In the genomic region with DNA sequence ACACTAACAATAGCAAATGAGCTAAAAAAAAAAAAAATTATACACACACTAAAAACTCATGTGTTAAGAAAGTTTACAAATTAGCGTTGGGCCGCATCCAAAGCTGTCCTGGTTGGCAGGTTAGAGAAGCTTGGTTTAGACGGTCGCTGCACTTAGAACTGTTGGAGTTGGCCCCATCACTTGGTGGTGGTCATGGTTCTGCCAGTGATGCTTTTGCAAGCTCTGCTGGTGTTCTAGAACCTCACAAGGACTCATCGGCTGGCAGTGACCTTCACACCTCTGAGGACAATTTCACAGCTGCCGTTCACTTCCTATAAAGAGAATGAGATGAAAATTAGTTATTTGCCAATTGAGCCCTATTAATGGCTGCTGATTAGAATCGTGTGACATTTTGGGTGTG, we compare ENCODE assay signal across 25 cellular contexts.
"Had no signal": no experiment of that assay in that cellular context is flagged by ENCODE, and none has a peak within 500 bp of the region (broad histone marks: within the 10 kb centered on the region; RNA-seq: fewer than 3 reads in every experiment).

No MANE protein-coding gene starts in this region.

- DNase-seq: stimulated activated CD4-positive, alpha-beta T cell treated with anti-CD3 and anti-CD28 coated beads, Interleukin-2, amount 100 ng/mL, for 48 hours; stimulated activated CD4-positive, alpha-beta T cell treated with anti-CD3 and anti-CD28 coated beads, Interleukin-4, amount 100 ng/mL, for 1 hour; stimulated activated CD4-positive, alpha-beta T cell treated with anti-CD3 and anti-CD28 coated beads, Interleukin-4, amount 100 ng/mL, for 24 hours; stimulated activated CD4-positive, alpha-beta T cell treated with anti-CD3 and anti-CD28 coated beads, Interleukin-4, amount 100 ng/mL, for 4 hours; stimulated activated CD8-positive, alpha-beta memory T cell treated with anti-CD3 and anti-CD28 coated beads, Interleukin-4, amount 100 ng/mL, for 48 hours; stimulated activated naive B cell treated with anti-CD40 and anti-IgM and Interleukin-4, amounts not matched to agents 10 μg/mL and 1 μg/mL and 100 μg/mL, for 72 hours; stimulated activated naive CD4-positive, alpha-beta T cell; stimulated activated naive CD4-positive, alpha-beta T cell treated with Interleukin-2 at 50 U/mL for 16 hours; stimulated activated naive CD8-positive, alpha-beta T cell treated with anti-CD3 and anti-CD28 coated beads, Interleukin-15, amount 100 ng/mL, for 72 hours; stimulated activated naive CD8-positive, alpha-beta T cell treated with anti-CD3 and anti-CD28 coated beads, Interleukin-15, Interleukin-2, amounts not matched to agents 100 U/mL and 50 U/mL, for 24 hours; stomach; testis; thyroid gland; transverse colon; trophoblast cell; upper lobe of left lung; upper lobe of right lung; uterus had no signal

- H3K4me3 ChIP-seq: stomach, suprapubic skin, testis, thoracic aorta, thyroid gland, tibial artery, tibial nerve, transverse colon, upper lobe of left lung, upper lobe of right lung, uterus, vagina had no signal

- ATAC-seq: stimulated activated effector memory CD8-positive, alpha-beta T cell treated with anti-CD3 and anti-CD28 coated beads, Interleukin-12 subunit alpha, Interleukin-12 subunit beta, amount 100 ng/mL, for 72 hours; stimulated activated memory B cell treated with anti-CD40 and anti-IgM and Interleukin-4, amounts not matched to agents 10 μg/mL and 1 μg/mL and 100 μg/mL, for 72 hours; stimulated activated naive B cell treated with anti-CD40 and anti-IgM and Interleukin-4, amounts not matched to agents 10 μg/mL and 1 μg/mL and 100 μg/mL, for 72 hours; stimulated activated naive CD8-positive, alpha-beta T cell treated with anti-CD3 and anti-CD28 coated beads, Interleukin-15, amount 100 ng/mL, for 72 hours; stimulated activated naive CD8-positive, alpha-beta T cell treated with anti-CD3 and anti-CD28 coated beads, Interleukin-15, Interleukin-2, amounts not matched to agents 100 U/mL and 50 U/mL, for 24 hours; upper lobe of right lung had no signal

- H3K9me3 ChIP-seq: stomach, suprapubic skin, testis, thoracic aorta, thyroid gland, tibial artery, tibial nerve, transverse colon, upper lobe of left lung, upper lobe of right lung, uterus, vagina had no signal

- H3K27me3 ChIP-seq: stomach, suprapubic skin, testis, thyroid gland, tibial artery, tibial nerve, transverse colon, upper lobe of left lung, upper lobe of right lung, uterus, vagina had no signal

- H3K27ac ChIP-seq: testis, thoracic aorta, thyroid gland, tibial artery, upper lobe of left lung, upper lobe of right lung had no signal

- H3K36me3 ChIP-seq: suprapubic skin, thoracic aorta, thyroid gland, transverse colon, upper lobe of left lung, upper lobe of right lung, uterus, vagina had no signal
